Comparison of ENCODE assay signal across 8 cellular contexts in genomic region chr22:39003165-39003638, GRCh38. TPM values are rescaled to one million over a fixed set of nuclear protein-coding genes. Genes with fewer than 3 reads are reported as not detected.
DNase-seq lines count a peak whose midpoint lies in the region; ATAC-seq lines count a peak whose summit lies in the region.

No MANE protein-coding gene starts in this region.

- H3K4me1 Mint-ChIP-seq in activated CD4-positive, alpha-beta memory T cell treated with anti-CD3 and anti-CD28 coated beads for 36 hours (ENCODE audit: low read depth) = peaks cover 8% of the 10 kb centered on the region

- CTCF ChIA-PET in activated CD4-positive, alpha-beta memory T cell treated with anti-CD3 and anti-CD28 coated beads for 36 hours (lab: Charles Lee) = interaction anchor here (0.5 to 9.8 kb wide), 42 partner anchors 9 to 433 kb away, joined by 3 to 180 read pairs (median 6); partner anchors contain the start of genes APOBEC3B, APOBEC3C, APOBEC3D and CBX6

- ATAC-seq in HG02759 (IDR thresholded peaks at IDR 0.05; ENCODE audit: unreplicated experiment) = peak; percentile 65
- ATAC-seq in GM18868 (IDR thresholded peaks at IDR 0.05; ENCODE audit: unreplicated experiment) = no peak

- no peaks in the 10 kb centered on the region for H3K27me3 Mint-ChIP-seq in activated CD4-positive, alpha-beta memory T cell treated with anti-CD3 and anti-CD28 coated beads for 36 hours

- intact Hi-C loops in activated CD4-positive, alpha-beta memory T cell treated with anti-CD3 and anti-CD28 coated beads for 36 hours (cut with micrococcal nuclease) = loop anchor here (1.0 to 2.0 kb wide), 4 partner anchors 18 to 133 kb away; no protein-coding TSS in a partner anchor

- H3K36me3 Mint-ChIP-seq in activated CD4-positive, alpha-beta memory T cell treated with anti-CD3 and anti-CD28 coated beads for 36 hours = no peaks in the 10 kb centered on the region

- peak overlapping the region; percentile 6 for H3K27ac Mint-ChIP-seq in activated CD4-positive, alpha-beta memory T cell treated with anti-CD3 and anti-CD28 coated beads for 36 hours

- no peaks in the 10 kb centered on the region for H3K9me3 Mint-ChIP-seq in activated CD4-positive, alpha-beta memory T cell treated with anti-CD3 and anti-CD28 coated beads for 36 hours

- no peak overlapping the region for H3K4me3 Mint-ChIP-seq in activated CD4-positive, alpha-beta memory T cell treated with anti-CD3 and anti-CD28 coated beads for 36 hours

- DNase-seq in ELR (ENCODE audit: low read depth) = peak; percentile 89
- peak; percentile 28 for DNase-seq in NCI-H748 treated with DMSO at 0.1 percent for 48 hours (lab: John Stamatoyannopoulos, UW)
- peak; percentile 89 for DNase-seq in activated CD4-positive, alpha-beta memory T cell treated with anti-CD3 and anti-CD28 coated beads for 36 hours
- peak; percentile 54 for DNase-seq in effector CD4-positive, alpha-beta T cell
- peak; percentile 80 to 81 for DNase-seq in lung microvascular endothelial cell (ENCODE audit: low read depth in 2 of 2)
- DNase-seq in stimulated activated CD8-positive, alpha-beta memory T cell treated with anti-CD3 and anti-CD28 coated beads, Interleukin-15, amount 100 ng/mL, for 48 hours (ENCODE audit: low read depth in 2 of 2) = peak; percentile 69

- POLR2A ChIA-PET in activated CD4-positive, alpha-beta memory T cell treated with anti-CD3 and anti-CD28 coated beads for 36 hours (lab: Charles Lee) = interaction anchor here (0.5 to 2.0 kb wide), 7 partner anchors 18 to 142 kb away, joined by 3 to 14 read pairs (median 4); no protein-coding TSS in a partner anchor

RNA-seq across cellular contexts. Expression of gene APOBEC3C, which starts 10.9 kb away (rescaled TPM):
- total RNA-seq in activated CD4-positive, alpha-beta memory T cell treated with anti-CD3 and anti-CD28 coated beads for 36 hours = 100 to 1,000 TPM; 141 to 142 TPM
- 0.20 and 2.0 TPM in 2 replicates for total RNA-seq in lung microvascular endothelial cell

RNA-seq across cellular contexts. Expression of gene APOBEC3D, which starts 17.7 kb away (rescaled TPM):
- total RNA-seq in activated CD4-positive, alpha-beta memory T cell treated with anti-CD3 and anti-CD28 coated beads for 36 hours = 10 to 100 TPM; 54.1 to 54.5 TPM
- total RNA-seq in lung microvascular endothelial cell = under 0.01 and 0.44 TPM in 2 replicates

RNA-seq across cellular contexts. Expression of gene APOBEC3B, which starts 21.1 kb away (rescaled TPM):
- 10 to 100 TPM; 43.9 to 44.3 TPM for total RNA-seq in activated CD4-positive, alpha-beta memory T cell treated with anti-CD3 and anti-CD28 coated beads for 36 hours
- 0.20 and 1.3 TPM in 2 replicates for total RNA-seq in lung microvascular endothelial cell

RNA-seq across cellular contexts. Expression of gene APOBEC3F, which starts 37.5 kb away (rescaled TPM):
- total RNA-seq in activated CD4-positive, alpha-beta memory T cell treated with anti-CD3 and anti-CD28 coated beads for 36 hours = 10 to 100 TPM; 33.4 to 34.9 TPM
- total RNA-seq in lung microvascular endothelial cell = 4.4 and 5.4 TPM in 2 replicates

RNA-seq across cellular contexts. Expression of gene APOBEC3A, which starts 45.8 kb away (rescaled TPM):
- total RNA-seq in activated CD4-positive, alpha-beta memory T cell treated with anti-CD3 and anti-CD28 coated beads for 36 hours = under 1 TPM in 1 of 2 experiments, not detected in 1; 0.17 TPM
- not detected in 2 replicates for total RNA-seq in lung microvascular endothelial cell

Comparison
In these comparisons a context has a peak if more than half of its experiments do, and no peak if none do; other contexts are left out.
1. DNase-seq: peak in every context shown above with its lines; median percentile 89 in ELR; 89 in activated CD4-positive, alpha-beta memory T cell treated with anti-CD3 and anti-CD28 coated beads for 36 hours; 80 in lung microvascular endothelial cell; 69 in stimulated activated CD8-positive, alpha-beta memory T cell treated with anti-CD3 and anti-CD28 coated beads, Interleukin-15, amount 100 ng/mL, for 48 hours; 54 in effector CD4-positive, alpha-beta T cell; 28 in NCI-H748 treated with DMSO at 0.1 percent for 48 hours.
2. RNA of gene APOBEC3C, which starts 10.9 kb away (total RNA-seq): 141 to 142 TPM in activated CD4-positive, alpha-beta memory T cell treated with anti-CD3 and anti-CD28 coated beads for 36 hours; 0.20 to 2.0 TPM in lung microvascular endothelial cell; every median in the first group is over 10 times any median in the second.
3. RNA of gene APOBEC3D, which starts 17.7 kb away (total RNA-seq): 54.1 to 54.5 TPM in activated CD4-positive, alpha-beta memory T cell treated with anti-CD3 and anti-CD28 coated beads for 36 hours; under 0.01 to 0.44 TPM in lung microvascular endothelial cell; every median in the first group is over 10 times any median in the second.
4. RNA of gene APOBEC3B, which starts 21.1 kb away (total RNA-seq): 43.9 to 44.3 TPM in activated CD4-positive, alpha-beta memory T cell treated with anti-CD3 and anti-CD28 coated beads for 36 hours; 0.20 to 1.3 TPM in lung microvascular endothelial cell; every median in the first group is over 10 times any median in the second.